In the genomic region with DNA sequence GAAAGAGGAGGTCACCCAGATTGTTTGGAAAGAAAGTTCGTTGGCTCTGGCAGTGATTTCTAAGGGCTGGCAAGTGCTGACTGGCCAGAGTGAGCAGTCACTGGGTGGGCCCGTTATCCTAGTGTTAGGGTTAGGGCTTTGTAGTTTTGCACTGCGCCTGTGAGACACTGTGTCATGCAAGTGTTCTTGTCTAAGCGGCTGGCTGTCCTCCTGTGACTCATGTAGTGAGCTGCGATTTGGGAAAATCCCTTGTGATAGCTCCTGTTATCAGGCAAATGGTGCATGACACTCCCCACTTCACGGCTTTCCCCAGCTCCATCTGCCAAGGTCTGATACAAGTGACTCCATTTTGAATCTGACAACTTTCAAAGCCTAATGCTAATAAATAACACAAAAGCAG, we compare ENCODE assay signal across 22 cellular contexts.
A peak's percentile ranks its signal among the peaks of the same experiment; 100 is the strongest.
DNase-seq lines count a peak whose midpoint lies in the region; ATAC-seq, FAIRE-seq and TF ChIP-seq lines count a peak whose summit lies in the region.
"Had no signal": no experiment of that assay in that cellular context is flagged by ENCODE, and none has a peak within 500 bp of the region (broad histone marks: within the 10 kb centered on the region; RNA-seq: fewer than 3 reads in every experiment).

No MANE protein-coding gene starts in this region.

- peak overlapping the region; percentile 18 for H3K4me3 Mint-ChIP-seq in Caco-2 (ENCODE audit: unreplicated experiment)
- H3K4me3 Mint-ChIP-seq: activated naive CD4-positive, alpha-beta T cell treated with anti-CD3 and anti-CD28 coated beads for 36 hours; activated T-cell treated with anti-CD3 and anti-CD28 coated beads, Interleukin-2, amount 50 U/mL, for 4 hours had no signal

- H3K4me1 ChIP-seq in Caco-2 (0 out of 2 replicates have a peak, but pooled peaks cover 6% of the 10 kb centered on the region), MM.1S (ENCODE audit: low read length) (peaks cover 7% of the 10 kb centered on the region; the same call in 1 of the 2 replicates), foreskin keratinocyte (no peaks in the 10 kb centered on the region)
- H3K4me1 ChIP-seq: suprapubic skin had no signal

- no TSS peak for BruUV-seq in Caco-2 (replicated peaks; lab: Mats Ljungman, UMichigan)

- no peak for DNase-seq in Caco-2
- DNase-seq in MM.1S: no peak
- peak; percentile 84 for DNase-seq in RCC 7860 (ENCODE audit: low spot score)
- peak; percentile 22 to 36 for DNase-seq in foreskin keratinocyte
- no peak for DNase-seq in dorsolateral prefrontal cortex
- no peak for DNase-seq in inferior parietal cortex (ENCODE audit: extremely low spot score)
- DNase-seq: activated CD8-positive, alpha-beta memory T cell treated with anti-CD3 and anti-CD28 coated beads for 24 hours; activated naive CD4-positive, alpha-beta T cell treated with anti-CD3 and anti-CD28 coated beads for 36 hours; activated T-cell treated with anti-CD3 and anti-CD28 coated beads, Interleukin-2, amount 50 U/mL, for 4 hours; central memory CD4-positive, alpha-beta T cell; erythroblast; H9; NCI-H2029; NCI-H69; nephron progenitor cell; T-helper 2 cell had no signal

- H3K9ac ChIP-seq in MM.1S (ENCODE audit: low read length): no peak overlapping the region; the same call in 1 of the 2 replicates

- H3K36me3 ChIP-seq in Caco-2 (ENCODE audit: control insufficient read depth, insufficient read depth, low read length) (no peaks in the 10 kb centered on the region), MM.1S (replicated peaks; ENCODE audit: insufficient read depth, low read length) (peaks cover 7% of the 10 kb centered on the region)
- H3K36me3 ChIP-seq: suprapubic skin had no signal

- no peaks in the 10 kb centered on the region for H3K9me2 ChIP-seq in MM.1S (replicated peaks; ENCODE audit: insufficient read depth, low read length)

- H3K27me3 Mint-ChIP-seq in Caco-2 (ENCODE audit: insufficient read depth, unreplicated experiment): no peaks in the 10 kb centered on the region

- CTCF ChIA-PET in Caco-2 (lab: Charles Lee): no interaction called here

- no peaks in the 10 kb centered on the region for H4K20me1 ChIP-seq in MM.1S (ENCODE audit: insufficient read depth, low read length)

- POLR2A ChIA-PET in Caco-2 (lab: Charles Lee): no interaction called here

- peaks cover 50% of the 10 kb centered on the region for H3K79me2 ChIP-seq in MM.1S (ENCODE audit: low read length)

- TF ChIP-seq CTCF in Caco-2 (IDR thresholded peaks at IDR 0.05; ENCODE audit: insufficient read depth in 1 of 2, low read depth in 1 of 2, low read length in 1 of 2, severe bottlenecking in 1 of 2, unreplicated experiment in 1 of 2) (no peak), MM.1S (IDR thresholded peaks at IDR 0.05; ENCODE audit: low read length) (no peak), foreskin keratinocyte (conservative IDR thresholded peaks at IDR 0.05) (no peak), dorsolateral prefrontal cortex (IDR thresholded peaks at IDR 0.05 in 54 of 56, conservative IDR thresholded peaks at IDR 0.05 in 2 of 56; ENCODE audit: low read depth in 1 of 56, partially characterized antibody in 56 of 56) (no peak)

- no peak overlapping the region for H3K27ac ChIP-seq in MM.1S (ENCODE audit: low read length)
- no peak overlapping the region for H3K27ac ChIP-seq in foreskin keratinocyte
- no peak overlapping the region for H3K27ac ChIP-seq in dorsolateral prefrontal cortex
- H3K27ac ChIP-seq: SK-N-MC, suprapubic skin had no signal

- H3F3A ChIP-seq in MM.1S (ENCODE audit: insufficient read depth, low read length): peaks cover 5% of the 10 kb centered on the region; the same call in 1 of the 2 replicates

- H3K36me3 Mint-ChIP-seq in Caco-2 (ENCODE audit: insufficient read depth, unreplicated experiment): peaks cover 6% of the 10 kb centered on the region

- H3K4me3 ChIP-seq in Caco-2 (ENCODE audit: low read depth, low read length) (no peak overlapping the region), MM.1S (ENCODE audit: low read length) (peak overlapping the region; percentile 76), dorsolateral prefrontal cortex (no peak overlapping the region)
- H3K4me3 ChIP-seq: K562, SK-N-MC, suprapubic skin had no signal

- intact Hi-C loops in Caco-2 (cut with micrococcal nuclease; ENCODE audit: unreplicated experiment): no loop called here
- intact Hi-C loops in dorsolateral prefrontal cortex (cut with DNase I): no loop called here

- ATAC-seq in foreskin keratinocyte (peak; percentile 98), GM19395 (IDR thresholded peaks at IDR 0.05; ENCODE audit: unreplicated experiment) (no peak), HG03354 (IDR thresholded peaks at IDR 0.05; ENCODE audit: poor library complexity, severe bottlenecking, unreplicated experiment) (no peak)
- ATAC-seq: activated CD4-positive, CD25-positive, alpha-beta regulatory T cell treated with anti-CD3 and anti-CD28 coated beads, Interleukin-2, amount 50 U/mL, for 24 hours; activated T-cell treated with anti-CD3 and anti-CD28 coated beads, Interleukin-2, amount 50 U/mL, for 4 hours; K562 had no signal

- H3K4me1 Mint-ChIP-seq in Caco-2 (ENCODE audit: low read depth, unreplicated experiment): no peaks in the 10 kb centered on the region

- H3K9me3 ChIP-seq in Caco-2 (peaks cover 4% of the 10 kb centered on the region; the same call in 1 of the 2 replicates), MM.1S (replicated peaks; ENCODE audit: insufficient read depth, low read length) (no peaks in the 10 kb centered on the region)
- H3K9me3 ChIP-seq: suprapubic skin had no signal

- H3K27me3 ChIP-seq in Caco-2 (replicated peaks; ENCODE audit: control insufficient read depth, insufficient read depth, low read length): no peaks in the 10 kb centered on the region
- H3K27me3 ChIP-seq in MM.1S (replicated peaks; ENCODE audit: insufficient read depth, low read length): no peaks in the 10 kb centered on the region
- no peaks in the 10 kb centered on the region for H3K27me3 ChIP-seq in foreskin keratinocyte
- no peaks in the 10 kb centered on the region for H3K27me3 ChIP-seq in dorsolateral prefrontal cortex
- H3K27me3 ChIP-seq: suprapubic skin had no signal

- no peaks in the 10 kb centered on the region for H3K9me3 Mint-ChIP-seq in Caco-2 (ENCODE audit: unreplicated experiment)

- H2AFZ ChIP-seq in MM.1S (ENCODE audit: low read length): no peak overlapping the region

- H3K4me2 ChIP-seq in MM.1S (ENCODE audit: low read depth, low read length): peak overlapping the region; percentile 81

- H3K27ac Mint-ChIP-seq in Caco-2 (ENCODE audit: unreplicated experiment): no peak overlapping the region
- H3K27ac Mint-ChIP-seq: activated naive CD4-positive, alpha-beta T cell treated with anti-CD3 and anti-CD28 coated beads for 36 hours; H9; nephron progenitor cell had no signal

- FAIRE-seq in RCC 7860 (lab: Jason Lieb, UNC): peak; percentile 33
- FAIRE-seq: K562 had no signal

Comparison
In these comparisons a context has a peak if more than half of its experiments do, and no peak if none do; other contexts are left out.
1. DNase-seq: peak in RCC 7860 (single experiment) and foreskin keratinocyte (2 of 2); none in Caco-2 (0 of 2), MM.1S (single experiment), dorsolateral prefrontal cortex (0 of 10) and inferior parietal cortex (single experiment).